14 cellular contexts compared by ENCODE assay signal in the genomic region with DNA sequence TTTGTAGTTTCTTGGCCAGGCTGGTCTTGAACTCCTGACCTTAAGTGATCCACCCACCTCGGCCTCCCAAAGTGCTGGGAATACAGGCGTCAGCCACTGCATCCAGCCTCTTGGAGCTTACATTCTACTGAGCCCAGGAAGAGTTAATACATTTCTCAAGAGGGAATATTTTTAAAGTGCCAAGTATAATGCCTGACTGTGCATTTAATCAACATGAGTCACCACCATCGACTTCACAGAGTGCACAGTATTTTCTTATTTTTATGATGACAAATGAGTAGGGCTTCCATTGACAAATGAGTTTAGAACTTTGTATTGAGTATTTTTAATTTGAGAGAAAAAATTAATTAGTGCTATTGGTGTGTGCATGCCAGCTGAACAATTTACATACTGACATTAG.
DNase-seq lines count a peak whose midpoint lies in the region; ATAC-seq and TF ChIP-seq lines count a peak whose summit lies in the region.
"Had no signal": no experiment of that assay in that cellular context is flagged by ENCODE, and none has a peak within 500 bp of the region (broad histone marks: within the 10 kb centered on the region; RNA-seq: fewer than 3 reads in every experiment).

No MANE protein-coding gene starts in this region.

- H3K4me3 ChIP-seq in AG04449 (ENCODE audit: low read depth, low read length) (no peak overlapping the region), epithelial cell of esophagus (ENCODE audit: low read length) (no peak overlapping the region), lung (no peak overlapping the region), mesendoderm (ENCODE audit: low read length) (no peak overlapping the region)
- H3K4me3 ChIP-seq: ovary had no signal

- DNase-seq in AG04449 (ENCODE audit: low read depth, low spot score) = peak; percentile 41
- peak; percentile 71 for DNase-seq in epithelial cell of esophagus (ENCODE audit: low read depth)
- DNase-seq in lung (ENCODE audit: low spot score) = no peak
- DNase-seq in stimulated activated naive CD4-positive, alpha-beta T cell (lab: John Stamatoyannopoulos, UW) = no peak
- no peak for DNase-seq in mesenteric fat pad (ENCODE audit: low spot score)
- DNase-seq in mesendoderm = no peak
- no peak for DNase-seq in NCI-H2227 treated with DMSO at 0.1 percent for 48 hours (lab: John Stamatoyannopoulos, UW)
- DNase-seq: activated CD8-positive, alpha-beta memory T cell treated with anti-CD3 and anti-CD28 coated beads, Interleukin-2, amount 10 ng/mL, durations not matched to agents 7 days and 5 days; anterior cingulate cortex; NCI-H526 treated with DMSO at 0.1 percent for 48 hours; ovary; T-helper 17 cell had no signal

- no peak for TF ChIP-seq CTCF in AG04449 (IDR thresholded peaks at IDR 0.05; ENCODE audit: insufficient read depth, low read length, missing control alignments)
- TF ChIP-seq CTCF in epithelial cell of esophagus (IDR thresholded peaks at IDR 0.05; ENCODE audit: insufficient read depth, low read depth, low read length, missing control alignments) = no peak
- no peak for TF ChIP-seq CTCF in lung (IDR thresholded peaks at IDR 0.05; ENCODE audit: control extremely low read depth, extremely low read depth)

- WGBS in lung, 2 donors = 46 to 73% methylated on average over 3 of the region's 3 CpGs
- no CpG with 5 or more reads among the region's 3 CpGs for WGBS in mesendoderm (ENCODE audit: extremely low coverage, insufficient coverage, low lambda C conversion rate)

- no peak overlapping the region for H3K4me2 ChIP-seq in mesendoderm (ENCODE audit: low read length)

- H3K4ac ChIP-seq in mesendoderm (ENCODE audit: low read depth, low read length) = no peak overlapping the region

- H3K4me1 ChIP-seq in lung (ENCODE audit: control insufficient read depth in 2 of 2, insufficient read depth in 2 of 2, low read length in 2 of 2) = peaks cover 13 to 24% of the 10 kb centered on the region in 2 donors
- peaks cover 4% of the 10 kb centered on the region for H3K4me1 ChIP-seq in mesendoderm (ENCODE audit: control insufficient read depth, low read depth, low read length)

- TF ChIP-seq RAD21 in Ishikawa (IDR thresholded peaks at IDR 0.05; ENCODE audit: low read depth) = no peak

- peaks cover 3% of the 10 kb centered on the region for H3K79me1 ChIP-seq in mesendoderm (ENCODE audit: low read length)

- H3K27ac ChIP-seq in lung (ENCODE audit: low read depth in 1 of 2, low read length in 1 of 2) (no peak overlapping the region), mesendoderm (ENCODE audit: low read depth, low read length) (no peak overlapping the region)
- H3K27ac ChIP-seq: C4-2B, ovary had no signal

- no peaks in the 10 kb centered on the region for H3K79me2 ChIP-seq in mesendoderm (ENCODE audit: control insufficient read depth, insufficient read depth, low read length)

- H3K9ac ChIP-seq in mesendoderm (ENCODE audit: low read length) = no peak overlapping the region

- TF ChIP-seq EP300 in Ishikawa (IDR thresholded peaks at IDR 0.05; ENCODE audit: borderline replicate concordance) = no peak

- H3K36me3 ChIP-seq in lung (ENCODE audit: control insufficient read depth in 2 of 2, insufficient read depth in 2 of 2, low read length in 2 of 2) (no peaks in the 10 kb centered on the region), mesendoderm (ENCODE audit: control insufficient read depth, insufficient read depth, low read length) (no peaks in the 10 kb centered on the region)
- H3K36me3 ChIP-seq: ovary had no signal

- CTCF ChIA-PET in AG04449 (lab: Yijun Ruan, JAX) = no interaction called here

- ATAC-seq in lung (ENCODE audit: insufficient read depth, low FRiP score) = peak; percentile 80
- ATAC-seq: activated CD8-positive, alpha-beta memory T cell treated with anti-CD3 and anti-CD28 coated beads, Interleukin-2, amount 10 ng/mL, durations not matched to agents 7 days and 5 days; T-helper 17 cell had no signal

- H4K5ac ChIP-seq in mesendoderm (ENCODE audit: low read length) = no peak overlapping the region

- H3K27me3 ChIP-seq in lung (ENCODE audit: control insufficient read depth, insufficient read depth) (no peaks in the 10 kb centered on the region), mesendoderm (ENCODE audit: insufficient read depth, low read length, poor library complexity) (no peaks in the 10 kb centered on the region)
- H3K27me3 ChIP-seq: ovary had no signal

- no peaks in the 10 kb centered on the region for H3K9me3 ChIP-seq in lung (ENCODE audit: control insufficient read depth in 2 of 2, insufficient read depth in 1 of 2, low read length in 1 of 2)
- H3K9me3 ChIP-seq: ovary had no signal

- no peak overlapping the region for H4K8ac ChIP-seq in mesendoderm (ENCODE audit: low read depth, low read length)

- H2BK5ac ChIP-seq in mesendoderm (ENCODE audit: low read length) = no peak overlapping the region

- no peak overlapping the region for H3K18ac ChIP-seq in mesendoderm (ENCODE audit: low read length)

- no peak overlapping the region for H2BK120ac ChIP-seq in mesendoderm (ENCODE audit: low read depth, low read length)

- no peak overlapping the region for H2BK15ac ChIP-seq in mesendoderm (replicated peaks; ENCODE audit: low read depth)

- no peak overlapping the region for H2AK5ac ChIP-seq in mesendoderm (ENCODE audit: low read length)

- H3K23ac ChIP-seq in mesendoderm (ENCODE audit: low read length) = no peak overlapping the region

- H3K56ac ChIP-seq in mesendoderm (ENCODE audit: low read length) = no peak overlapping the region

- POLR2A ChIA-PET in AG04449 (lab: Yijun Ruan, JAX) = no interaction called here

TF ChIP-seq in Ishikawa, 13 proteins besides CTCF, POLR2A, EP300 and RAD21:
- TF ChIP-seq, protein P1, sequence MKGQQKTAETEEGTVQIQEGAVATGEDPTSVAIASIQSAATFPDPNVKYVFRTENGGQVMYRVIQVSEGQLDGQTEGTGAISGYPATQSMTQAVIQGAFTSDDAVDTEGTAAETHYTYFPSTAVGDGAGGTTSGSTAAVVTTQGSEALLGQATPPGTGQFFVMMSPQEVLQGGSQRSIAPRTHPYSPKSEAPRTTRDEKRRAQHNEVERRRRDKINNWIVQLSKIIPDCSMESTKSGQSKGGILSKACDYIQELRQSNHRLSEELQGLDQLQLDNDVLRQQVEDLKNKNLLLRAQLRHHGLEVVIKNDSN (IDR thresholded peaks at IDR 0.05) = no peak
- TF ChIP-seq TAF1 (IDR thresholded peaks at IDR 0.05; ENCODE audit: low read depth) = no peak
- TF ChIP-seq ZBTB7A (IDR thresholded peaks at IDR 0.05; ENCODE audit: low read depth) = no peak
- no peak for TF ChIP-seq YY1 (IDR thresholded peaks at IDR 0.05; ENCODE audit: low read depth)
- TF ChIP-seq CREB1 (IDR thresholded peaks at IDR 0.05; ENCODE audit: low read depth) = no peak
- 0 out of 2 replicates have a peak, but pooled peaks have one; percentile 19 for TF ChIP-seq CEBPB (IDR thresholded peaks at IDR 0.05)
- TF ChIP-seq EGR1 (IDR thresholded peaks at IDR 0.05) = no peak
- TF ChIP-seq TCF12 (IDR thresholded peaks at IDR 0.05; ENCODE audit: low read depth) = no peak
- TF ChIP-seq NFIC (IDR thresholded peaks at IDR 0.05) = peak; percentile 9; the same call in 1 of the 2 replicates

Comparison
In these comparisons a context has a peak if more than half of its experiments do, and no peak if none do; other contexts are left out.
1. DNase-seq: peak in AG04449 (single experiment) and epithelial cell of esophagus (single experiment); none in lung (single experiment), stimulated activated naive CD4-positive, alpha-beta T cell (0 of 6), mesenteric fat pad (single experiment), mesendoderm (single experiment) and NCI-H2227 treated with DMSO at 0.1 percent for 48 hours (single experiment).